Comparison of ENCODE assay signal across 19 cellular contexts in genomic region chr12:42459336-42459847, GRCh38.
"Had no signal": no experiment of that assay in that cellular context is flagged by ENCODE, and none has a peak within 500 bp of the region (broad histone marks: within the 10 kb centered on the region; RNA-seq: fewer than 3 reads in every experiment).

No MANE protein-coding gene starts in this region.

- H3K27me3 ChIP-seq: gastrocnemius medialis, spleen, testis, transverse colon had no signal

- H3K4me3 Mint-ChIP-seq: activated CD8-positive, alpha-beta T cell treated with anti-CD3 and anti-CD28 coated beads for 36 hours; activated naive CD4-positive, alpha-beta T cell treated with anti-CD3 and anti-CD28 coated beads, Interleukin-2, amount 50 U/mL, for 24 hours; activated naive CD8-positive, alpha-beta T cell treated with anti-CD3 and anti-CD28 coated beads, Interleukin-2, amount 50 U/mL, for 24 hours; activated T-cell treated with anti-CD3 and anti-CD28 coated beads, Interleukin-2, amount 50 U/mL, for 4 hours; activated T-helper 17 cell treated with anti-CD3 and anti-CD28 coated beads, Interleukin-2, amount 50 U/mL, for 72 hours; naive thymus-derived CD8-positive, alpha-beta T cell had no signal

- DNase-seq: activated CD4-positive, alpha-beta T cell treated with anti-CD3 and anti-CD28 coated beads, Interleukin-2, amount 50 U/mL, for 1 hour; activated CD8-positive, alpha-beta T cell treated with anti-CD3 and anti-CD28 coated beads for 36 hours; activated naive CD8-positive, alpha-beta T cell treated with anti-CD3 and anti-CD28 coated beads, Interleukin-2, amount 50 U/mL, for 24 hours; activated T-cell treated with anti-CD3 and anti-CD28 coated beads, Interleukin-2, amount 50 U/mL, for 4 hours; amygdala; central memory CD4-positive, alpha-beta T cell; gastrocnemius medialis; glutamatergic neuron; left cardiac atrium; midbrain; naive thymus-derived CD8-positive, alpha-beta T cell; right cardiac atrium; spleen; stimulated activated naive CD4-positive, alpha-beta T cell; T-helper 2 cell; testis; transverse colon had no signal

- H3K36me3 Mint-ChIP-seq: activated naive CD4-positive, alpha-beta T cell treated with anti-CD3 and anti-CD28 coated beads, Interleukin-2, amount 50 U/mL, for 24 hours had no signal

- H3K9me3 ChIP-seq: gastrocnemius medialis, spleen, testis, transverse colon had no signal

- H3K27me3 Mint-ChIP-seq: activated CD8-positive, alpha-beta T cell treated with anti-CD3 and anti-CD28 coated beads for 36 hours; activated naive CD8-positive, alpha-beta T cell treated with anti-CD3 and anti-CD28 coated beads, Interleukin-2, amount 50 U/mL, for 24 hours; activated T-helper 17 cell treated with anti-CD3 and anti-CD28 coated beads, Interleukin-2, amount 50 U/mL, for 72 hours had no signal

- ATAC-seq: activated CD8-positive, alpha-beta T cell treated with anti-CD3 and anti-CD28 coated beads for 36 hours; activated naive CD8-positive, alpha-beta T cell treated with anti-CD3 and anti-CD28 coated beads, Interleukin-2, amount 50 U/mL, for 24 hours; activated T-cell treated with anti-CD3 and anti-CD28 coated beads, Interleukin-2, amount 50 U/mL, for 4 hours; activated T-helper 17 cell treated with anti-CD3 and anti-CD28 coated beads, Interleukin-2, amount 50 U/mL, for 72 hours; gastrocnemius medialis; left cardiac atrium; naive thymus-derived CD8-positive, alpha-beta T cell; right cardiac atrium had no signal

- H3K4me3 ChIP-seq: gastrocnemius medialis, spleen, testis, transverse colon had no signal

- H3K4me1 Mint-ChIP-seq: activated naive CD4-positive, alpha-beta T cell treated with anti-CD3 and anti-CD28 coated beads, Interleukin-2, amount 50 U/mL, for 24 hours; activated T-helper 17 cell treated with anti-CD3 and anti-CD28 coated beads, Interleukin-2, amount 50 U/mL, for 72 hours had no signal

- H3K27ac Mint-ChIP-seq: activated CD8-positive, alpha-beta T cell treated with anti-CD3 and anti-CD28 coated beads for 36 hours; activated naive CD4-positive, alpha-beta T cell treated with anti-CD3 and anti-CD28 coated beads, Interleukin-2, amount 50 U/mL, for 24 hours; activated naive CD8-positive, alpha-beta T cell treated with anti-CD3 and anti-CD28 coated beads, Interleukin-2, amount 50 U/mL, for 24 hours; activated T-helper 17 cell treated with anti-CD3 and anti-CD28 coated beads, Interleukin-2, amount 50 U/mL, for 72 hours had no signal

- H3K4me1 ChIP-seq: gastrocnemius medialis, testis had no signal

- H3K27ac ChIP-seq: gastrocnemius medialis, spleen, testis, transverse colon had no signal

- H3K9me3 Mint-ChIP-seq: activated CD8-positive, alpha-beta T cell treated with anti-CD3 and anti-CD28 coated beads for 36 hours; activated naive CD4-positive, alpha-beta T cell treated with anti-CD3 and anti-CD28 coated beads, Interleukin-2, amount 50 U/mL, for 24 hours; activated naive CD8-positive, alpha-beta T cell treated with anti-CD3 and anti-CD28 coated beads, Interleukin-2, amount 50 U/mL, for 24 hours; activated T-cell treated with anti-CD3 and anti-CD28 coated beads, Interleukin-2, amount 50 U/mL, for 4 hours; activated T-helper 17 cell treated with anti-CD3 and anti-CD28 coated beads, Interleukin-2, amount 50 U/mL, for 72 hours; naive thymus-derived CD8-positive, alpha-beta T cell had no signal
